ENCODE assay signal across 9 cellular contexts in the genomic region with DNA sequence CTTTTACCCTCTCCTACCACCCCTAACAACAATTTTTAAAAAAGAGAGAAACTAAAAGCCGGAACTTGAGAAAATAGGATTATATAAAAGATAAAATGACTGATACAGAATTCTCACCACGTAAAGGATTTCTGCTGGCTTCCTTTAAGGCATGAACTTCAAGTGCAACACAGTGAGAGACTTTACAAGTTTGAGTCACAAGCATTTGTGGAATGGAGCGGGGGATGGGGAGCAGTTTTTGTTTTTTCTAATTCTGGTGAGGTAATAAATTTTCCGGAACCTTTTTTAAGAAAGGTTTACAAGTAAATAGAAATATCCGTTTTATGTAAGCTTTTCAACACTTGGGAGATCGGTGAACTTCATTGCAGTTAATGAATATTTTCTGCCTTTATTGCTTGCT. TPM values are rescaled to one million over a fixed set of nuclear protein-coding genes. Genes with fewer than 3 reads are reported as not detected.
DNase-seq lines count a peak whose midpoint lies in the region; ATAC-seq and TF ChIP-seq lines count a peak whose summit lies in the region.
"Had no signal": no experiment of that assay in that cellular context is flagged by ENCODE, and none has a peak within 500 bp of the region (broad histone marks: within the 10 kb centered on the region; RNA-seq: fewer than 3 reads in every experiment).

No MANE protein-coding gene starts in this region.

- H3K9ac ChIP-seq in ES-I3 (ENCODE audit: low read depth, low read length), result peak overlapping the region; percentile 91

- no peak for ATAC-seq in right lobe of liver
- ATAC-seq in HG02870 (IDR thresholded peaks at IDR 0.05; ENCODE audit: unreplicated experiment), result no peak
- no peak for ATAC-seq in T-helper 17 cell

- H3K4me3 Mint-ChIP-seq in T-helper 17 cell, result no peak overlapping the region

- H3K9me3 ChIP-seq in A673 (ENCODE audit: low read depth, low read length, poor library complexity, severe bottlenecking), result no peaks in the 10 kb centered on the region
- no peaks in the 10 kb centered on the region for H3K9me3 ChIP-seq in ES-I3 (ENCODE audit: control insufficient read depth, insufficient read depth, low read length)
- H3K9me3 ChIP-seq in right lobe of liver, result no peaks in the 10 kb centered on the region
- H3K9me3 ChIP-seq in T-helper 17 cell (ENCODE audit: control insufficient read depth, low read length, poor library complexity, severe bottlenecking), result peaks cover 3% of the 10 kb centered on the region

- TF ChIP-seq CTCF in A673 (conservative IDR thresholded peaks at IDR 0.05; ENCODE audit: low read depth, low read length), result no peak
- no peak for TF ChIP-seq CTCF in astrocyte of the cerebellum (IDR thresholded peaks at IDR 0.05; ENCODE audit: low read depth, low read length, missing control alignments)
- no peak for TF ChIP-seq CTCF in right lobe of liver (IDR thresholded peaks at IDR 0.05)

- H3K27me3 Mint-ChIP-seq in T-helper 17 cell, result peaks cover 32% of the 10 kb centered on the region

- DNase-seq in A673 (ENCODE audit: low spot score), result peak; percentile 17
- no peak for DNase-seq in astrocyte of the cerebellum (ENCODE audit: low read depth)
- no peak for DNase-seq in right lobe of liver
- no peak for DNase-seq in RPMI8226
- no peak for DNase-seq in T-helper 17 cell
- DNase-seq in RKO (ENCODE audit: low spot score), result no peak
- DNase-seq: stimulated activated CD4-positive, alpha-beta T cell treated with anti-CD3 and anti-CD28 coated beads, Interleukin-2, amount 100 ng/mL, for 48 hours had no signal

- BruUV-seq in A673 (replicated peaks; lab: Mats Ljungman, UMichigan), result no TSS peak

- CTCF ChIA-PET in A673 (lab: Charles Lee), result no interaction called here

- H3K36me3 Mint-ChIP-seq in T-helper 17 cell (ENCODE audit: low read depth), result peaks cover 5% of the 10 kb centered on the region

- H3K36me3 ChIP-seq in A673 (ENCODE audit: insufficient read depth, low read length, poor library complexity, severe bottlenecking) (no peaks in the 10 kb centered on the region), ES-I3 (ENCODE audit: insufficient read depth, low read length) (no peaks in the 10 kb centered on the region), right lobe of liver (no peaks in the 10 kb centered on the region)

- H3K4me3 ChIP-seq in A673 (ENCODE audit: low read depth, low read length, poor library complexity, severe bottlenecking) (peak overlapping the region; percentile 51), astrocyte of the cerebellum (ENCODE audit: low read depth, low read length) (peak overlapping the region; percentile 81), right lobe of liver (peak overlapping the region; percentile 74 to 85 (median 81))

- H3K4me1 Mint-ChIP-seq in T-helper 17 cell, result peaks cover 8% of the 10 kb centered on the region

- H3K27me3 ChIP-seq in A673 (replicated peaks; ENCODE audit: insufficient read depth, low read depth, low read length, poor library complexity) (peaks cover 69% of the 10 kb centered on the region), right lobe of liver (no peaks in the 10 kb centered on the region)

- H3K27ac Mint-ChIP-seq in T-helper 17 cell, result no peak overlapping the region

- POLR2A ChIA-PET in A673 (lab: Charles Lee; ENCODE audit: low non-redundant PET), result no interaction called here

- peaks cover 4% of the 10 kb centered on the region for H3K4me1 ChIP-seq in A673 (ENCODE audit: insufficient read depth, low read length, poor library complexity, severe bottlenecking)
- H3K4me1 ChIP-seq in ES-I3 (ENCODE audit: insufficient read depth, low read length), result peaks cover 37% of the 10 kb centered on the region
- H3K4me1 ChIP-seq in right lobe of liver, result peaks cover 0 to 8% (median under 1%) of the 10 kb centered on the region in 4 donors

- in situ Hi-C loops in astrocyte of the cerebellum (cut with HindIII; ENCODE audit: low sequenced_read_pairs), result no loop called here

- WGBS in right lobe of liver (ENCODE audit: insufficient coverage, low coverage, low lambda C conversion rate, missing lambda C conversion rate), result 44% methylated on average over 6 of the region's 6 CpGs

- intact Hi-C loops in A673 (cut with micrococcal nuclease; ENCODE audit: unreplicated experiment) (no loop called here), right lobe of liver (cut with DNase I) (loop anchor here in 1 of 2 donors (10.0 kb wide), 1 partner anchor 164 kb away; no protein-coding TSS in a partner anchor)

- no peak overlapping the region for H3K27ac ChIP-seq in A673 (ENCODE audit: low read depth, low read length, poor library complexity, severe bottlenecking)
- H3K27ac ChIP-seq in right lobe of liver, result peak overlapping the region in 1 of 3 donors; percentile 82

- no peak for TF ChIP-seq POLR2A in right lobe of liver (IDR thresholded peaks at IDR 0.05)

RNA-seq across cellular contexts. Expression of gene CDH2, which starts 1.8 kb away (rescaled TPM):
- 15.0 and 30.2 TPM in 2 replicates for total RNA-seq in A673 (2021)
- total RNA-seq in right lobe of liver, result 10 to 100 TPM; 32.3 to 46.8 (median 35.8) TPM
- under 1 TPM; 0.37 to 0.55 TPM for total RNA-seq in T-helper 17 cell

Comparison
In these comparisons a context has a peak if more than half of its experiments do, and no peak if none do; other contexts are left out.
1. RNA of gene CDH2, which starts 1.8 kb away (total RNA-seq): 32.3 to 46.8 TPM in right lobe of liver and 15.0 to 30.2 TPM in A673; 0.37 to 0.55 TPM in T-helper 17 cell; every median in the first group is over 10 times any median in the second.
2. Peak in every context shown above with its lines, with median percentiles within 50 percentile points of each other: H3K4me3 ChIP-seq.